ENCODE assay signal across 8 cellular contexts in genomic region chr12:100574262-100575074, GRCh38. TPM values are rescaled to one million over a fixed set of nuclear protein-coding genes. Genes with fewer than 3 reads are reported as not detected.
DNase-seq lines count a peak whose midpoint lies in the region; ATAC-seq, FAIRE-seq and TF ChIP-seq lines count a peak whose summit lies in the region.

No MANE protein-coding gene starts in this region.

- intact Hi-C loops in GM12878 (cut with micrococcal nuclease; ENCODE audit: unreplicated experiment): no loop called here

- H3K4me1 ChIP-seq in GM12878 (ENCODE audit: control insufficient read depth, insufficient read depth, low read length) (peaks cover 12% of the 10 kb centered on the region), keratinocyte (ENCODE audit: control insufficient read depth, extremely low read depth, insufficient read depth, low read length) (peaks cover 21% of the 10 kb centered on the region), stomach smooth muscle (ENCODE audit: control insufficient read depth, insufficient read depth, low read length) (peaks cover 11% of the 10 kb centered on the region)

- dilution Hi-C loops in keratinocyte (cut with MboI; ENCODE audit: extremely low pct_ligation_motif_present, low sequenced_read_pairs): no loop called here

- TSS peak; percentile 54 for BruUV-seq in GM12878 (replicated peaks; lab: Mats Ljungman, UMichigan)

- FAIRE-seq in GM12878 (lab: Jason Lieb, UNC): no peak
- FAIRE-seq in keratinocyte (lab: Jason Lieb, UNC): peak; percentile 43

- no peak for TF ChIP-seq RAD21 in GM12878 (IDR thresholded peaks at IDR 0.05; ENCODE audit: insufficient read depth, low read depth, low read length)

- H3K27me3 ChIP-seq in GM12878 (replicated peaks in 1 of 2; ENCODE audit: control insufficient read depth in 2 of 2, insufficient read depth in 2 of 2, low read length in 1 of 2) (no peaks in the 10 kb centered on the region), keratinocyte (ENCODE audit: control insufficient read depth, extremely low read depth, insufficient read depth, low read length) (no peaks in the 10 kb centered on the region), stomach smooth muscle (ENCODE audit: control insufficient read depth in 1 of 2, insufficient read depth in 2 of 2, low read length in 2 of 2) (peaks cover 0 to 3% of the 10 kb centered on the region in 2 donors)

- H3K79me2 ChIP-seq in GM12878 (ENCODE audit: control insufficient read depth, insufficient read depth, low read length) (no peaks in the 10 kb centered on the region; the same call in 1 of the 2 replicates), keratinocyte (ENCODE audit: control insufficient read depth, insufficient read depth, low read length) (peaks cover 6% of the 10 kb centered on the region)

- H3K36me3 ChIP-seq in GM12878 (ENCODE audit: control insufficient read depth in 2 of 2, insufficient read depth in 2 of 2, low read length in 1 of 2): no peaks in the 10 kb centered on the region
- H3K36me3 ChIP-seq in keratinocyte (ENCODE audit: control insufficient read depth in 2 of 2, extremely low read depth in 1 of 2, insufficient read depth in 2 of 2, low read length in 2 of 2): no peaks in the 10 kb centered on the region
- H3K36me3 ChIP-seq in stomach smooth muscle (ENCODE audit: control insufficient read depth in 2 of 2, insufficient read depth in 2 of 2, low read length in 2 of 2): no peaks in the 10 kb centered on the region

- WGBS in GM12878 (ENCODE audit: insufficient coverage, insufficient replicate concordance, low lambda C conversion rate, missing lambda C conversion rate): 13% methylated on average over 13 of the region's 13 CpGs

- H3K9me3 Mint-ChIP-seq in activated T-cell treated with anti-CD3 and anti-CD28 coated beads, Interleukin-2, amount 50 U/mL, for 4 hours: no peaks in the 10 kb centered on the region

- H3K9me3 ChIP-seq in GM12878 (replicated peaks; ENCODE audit: control insufficient read depth, insufficient read depth, low read length): no peaks in the 10 kb centered on the region
- H3K9me3 ChIP-seq in keratinocyte (ENCODE audit: control insufficient read depth, low read depth, low read length): no peaks in the 10 kb centered on the region
- H3K9me3 ChIP-seq in stomach smooth muscle (ENCODE audit: control insufficient read depth in 2 of 2, low read length in 2 of 2): no peaks in the 10 kb centered on the region

- no peak for DNase-seq in activated T-cell treated with anti-CD3 and anti-CD28 coated beads, Interleukin-2, amount 50 U/mL, for 4 hours
- no peak for DNase-seq in activated T-cell treated with anti-CD3 and anti-CD28 coated beads, Interleukin-2, amount 50 U/mL, for 48 hours
- DNase-seq in LoVo (ENCODE audit: low spot score) (peak; percentile 41), GM12878 (ENCODE audit: low read depth, low spot score) (no peak), keratinocyte (ENCODE audit: low read depth, low spot score) (no peak), GM10266 (ENCODE audit: extremely low spot score) (no peak)
- DNase-seq in stimulated activated CD4-positive, alpha-beta T cell treated with anti-CD3 and anti-CD28 coated beads, Interleukin-15, amount 100 ng/mL, for 24 hours: no peak

- H3K4me3 ChIP-seq in GM12878 (peak overlapping the region; percentile 87), keratinocyte (ENCODE audit: control insufficient read depth in 2 of 3, extremely low read depth in 1 of 3, insufficient read depth in 2 of 3, low read depth in 1 of 3, low read length in 3 of 3) (peak overlapping the region; percentile 84 to 94 (median 91)), stomach smooth muscle (ENCODE audit: low read length in 2 of 2) (peak overlapping the region; percentile 86 to 87)

- peaks cover 15% of the 10 kb centered on the region for H3K4me1 Mint-ChIP-seq in activated T-cell treated with anti-CD3 and anti-CD28 coated beads, Interleukin-2, amount 50 U/mL, for 4 hours (ENCODE audit: low read depth)

- peaks cover 27% of the 10 kb centered on the region for H3K27me3 Mint-ChIP-seq in activated T-cell treated with anti-CD3 and anti-CD28 coated beads, Interleukin-2, amount 50 U/mL, for 4 hours (ENCODE audit: low read depth)

- H3K36me3 Mint-ChIP-seq in activated T-cell treated with anti-CD3 and anti-CD28 coated beads, Interleukin-2, amount 50 U/mL, for 4 hours (ENCODE audit: insufficient read depth): no peaks in the 10 kb centered on the region

- H2AFZ ChIP-seq in GM12878 (ENCODE audit: control insufficient read depth, low read depth, low read length) (peak overlapping the region; percentile 95), keratinocyte (ENCODE audit: control insufficient read depth, low read length) (peak overlapping the region; percentile 50)

- no peak for TF ChIP-seq CTCF in GM12878 (IDR thresholded peaks at IDR 0.05 in 2 of 3, conservative IDR thresholded peaks at IDR 0.05 in 1 of 3; ENCODE audit: control insufficient read depth in 2 of 3, extremely low read depth in 1 of 3, insufficient read depth in 1 of 3, low read depth in 3 of 3, low read length in 3 of 3)
- TF ChIP-seq CTCF in keratinocyte (optimal IDR thresholded peaks at IDR 0.05 in 1 of 3, IDR thresholded peaks at IDR 0.05 in 1 of 3, conservative IDR thresholded peaks at IDR 0.05 in 1 of 3; ENCODE audit: extremely low read depth in 1 of 3, insufficient read depth in 2 of 3, low read length in 3 of 3): no peak
- TF ChIP-seq CTCF in GM10266 (IDR thresholded peaks at IDR 0.05; ENCODE audit: control insufficient read depth, insufficient read depth, low read depth, missing control alignments): no peak

- SMC1A ChIA-PET in GM12878 (lab: Charles Lee; ENCODE audit: uncharacterized antibody, unreplicated experiment): no interaction called here

- H3K9ac ChIP-seq in GM12878 (ENCODE audit: control insufficient read depth, insufficient read depth, low read length): peak overlapping the region; percentile 21; the same call in 1 of the 2 replicates
- H3K9ac ChIP-seq in keratinocyte (ENCODE audit: control insufficient read depth, extremely low read depth, insufficient read depth, low read length): peak overlapping the region; percentile 87
- peak overlapping the region; percentile 64 to 76 for H3K9ac ChIP-seq in stomach smooth muscle (ENCODE audit: low read length in 2 of 2)

- H3K27ac ChIP-seq in GM12878 (ENCODE audit: control insufficient read depth, insufficient read depth) (no peak overlapping the region), keratinocyte (ENCODE audit: control insufficient read depth, insufficient read depth, low read length) (peak overlapping the region; percentile 86), stomach smooth muscle (ENCODE audit: low read length) (no peak overlapping the region)

- no peak for TF ChIP-seq POLR2A in GM12878 (IDR thresholded peaks at IDR 0.05; ENCODE audit: low read depth, low read length)

- CTCF ChIA-PET in GM12878 (lab: Yijun Ruan, JAX): interaction anchor here (0.7 kb wide), 1 partner anchor 19 kb away, joined by 3 read pairs; no protein-coding TSS in a partner anchor

- no peaks in the 10 kb centered on the region for H3K9me1 ChIP-seq in keratinocyte (ENCODE audit: control insufficient read depth, extremely low read depth, insufficient read depth, low read length)

- in situ Hi-C loops in GM12878 (cut with MboI): no loop called here

- POLR2A ChIA-PET in GM12878 (lab: Charles Lee): interaction anchor here (0.6 kb wide), 1 partner anchor 242 kb away, joined by 4 read pairs; no protein-coding TSS in a partner anchor

- H3K4me2 ChIP-seq in GM12878 (ENCODE audit: control insufficient read depth, insufficient read depth) (peak overlapping the region; percentile 97), keratinocyte (ENCODE audit: control insufficient read depth, extremely low read depth, insufficient read depth, low read depth, low read length) (peak overlapping the region; percentile 86)

- TF ChIP-seq EP300 in GM12878 (IDR thresholded peaks at IDR 0.05; ENCODE audit: borderline replicate concordance in 1 of 2, control insufficient read depth in 1 of 2, low read depth in 2 of 2, low read length in 2 of 2): no peak

- peak overlapping the region; percentile 88 for H3K4me3 Mint-ChIP-seq in activated T-cell treated with anti-CD3 and anti-CD28 coated beads, Interleukin-2, amount 50 U/mL, for 4 hours

- ATAC-seq in activated T-cell treated with anti-CD3 and anti-CD28 coated beads, Interleukin-2, amount 50 U/mL, for 4 hours: no peak
- ATAC-seq in GM12878: peak; percentile 9

- RAD21 ChIA-PET in GM12878 (lab: Charles Lee; ENCODE audit: unreplicated experiment): interaction anchor here (1.2 kb wide), 1 partner anchor 98 kb away, joined by 3 read pairs; no protein-coding TSS in a partner anchor

- H4K20me1 ChIP-seq in GM12878 (ENCODE audit: control insufficient read depth, insufficient read depth) (no peaks in the 10 kb centered on the region), keratinocyte (ENCODE audit: control insufficient read depth, extremely low read depth, insufficient read depth, low read length) (no peaks in the 10 kb centered on the region)

TF ChIP-seq in GM12878, 131 proteins besides CTCF, POLR2A, EP300 and RAD21 (continues in another document):
- no peak for TF ChIP-seq NFXL1 (IDR thresholded peaks at IDR 0.05; ENCODE audit: borderline replicate concordance)

RNA-seq across cellular contexts. Expression of gene GAS2L3, which starts 1.0 kb away (rescaled TPM):
- not detected for total RNA-seq in activated T-cell treated with anti-CD3 and anti-CD28 coated beads, Interleukin-2, amount 50 U/mL, for 4 hours
- 41.0 and 45.5 TPM in 2 replicates for total RNA-seq in GM12878 (2013; cell fraction: nucleolus; rRNA removed)
- total RNA-seq in GM12878 (2014; rRNA removed): 2.7 and 3.3 TPM in 2 replicates
- total RNA-seq in GM12878 (2014; rRNA removed; fragmentation: Illumina TruSeq; extraction: Trizol): 3.0 and 4.4 TPM in 2 replicates
- total RNA-seq in GM12878 (2021): 2.5 and 2.6 TPM in 2 replicates
- polyA plus RNA-seq in GM12878 (2011; ENCODE audit: low read depth): 0.77 TPM
- 6.6 and 9.1 TPM in 2 replicates for polyA plus RNA-seq in GM12878 (2011; rRNA removed)
- polyA plus RNA-seq in GM12878 (2011; cell fraction: cytosol; rRNA removed): 1.4 and 2.2 TPM in 2 replicates
- polyA plus RNA-seq in GM12878 (2011; cell fraction: nucleus; rRNA removed): 11.2 TPM in 2 replicates
- polyA plus RNA-seq in GM12878 (2012): 0.80 and 1.9 TPM in 2 replicates
- 2.3 and 2.4 TPM in 2 replicates for polyA plus RNA-seq in GM12878 (2014; fragmentation: Illumina TruSeq; extraction: Trizol)
- polyA plus RNA-seq in GM12878 (2014; fragmentation: Nextera tagmentation; extraction: Ambion mirVana): under 1 TPM; 0.46 to 0.63 TPM
- 0.75 and 1.5 TPM in 2 replicates for polyA plus RNA-seq in GM12878 (2014; rRNA removed)
- 1 to 10 TPM; 1.7 to 2.6 TPM for polyA plus RNA-seq in GM12878 (2016; fragmentation: Nextera tagmentation; extraction: Ambion mirVana)
- 5.4 and 7.4 TPM in 2 replicates for polyA minus RNA-seq in GM12878 (2011; rRNA and poly(A)+ RNA removed)
- polyA minus RNA-seq in GM12878 (2011; cell fraction: cytosol; rRNA and poly(A)+ RNA removed): 2.1 and 7.4 TPM in 2 replicates
- polyA minus RNA-seq in GM12878 (2011; cell fraction: nucleus; rRNA and poly(A)+ RNA removed): 12.0 and 16.5 TPM in 2 replicates
- polyA plus RNA-seq in keratinocyte: 0.75 to 3.6 TPM (median 2.9 TPM) in 3 replicates
- polyA plus RNA-seq in keratinocyte (2011; ENCODE audit: low read depth): 1.9 TPM
- 0.57 and 1.2 TPM in 2 replicates for polyA plus RNA-seq in keratinocyte (2011; cell fraction: cytosol; rRNA removed)
- polyA plus RNA-seq in keratinocyte (2011; cell fraction: nucleus; rRNA removed): 1.4 and 1.8 TPM in 2 replicates
- 2.9 and 3.0 TPM in 2 replicates for polyA plus RNA-seq in keratinocyte (2012; ENCODE audit: low replicate concordance)
- polyA minus RNA-seq in keratinocyte: 0.46 to 5.3 TPM in 2 of 3 replicates, not detected in the other
- not detected for polyA minus RNA-seq in keratinocyte (2011; cell fraction: cytosol; rRNA and poly(A)+ RNA removed)
- 2.1 and 3.3 TPM in 2 replicates for polyA minus RNA-seq in keratinocyte (2011; cell fraction: nucleus; rRNA and poly(A)+ RNA removed)

Comparison
In these comparisons a context has a peak if more than half of its experiments do, and no peak if none do; other contexts are left out.
1. H3K9ac ChIP-seq: peak in every context shown above with its lines; median percentile 87 in keratinocyte; 70 in stomach smooth muscle; 21 in GM12878.